In the genomic region with DNA sequence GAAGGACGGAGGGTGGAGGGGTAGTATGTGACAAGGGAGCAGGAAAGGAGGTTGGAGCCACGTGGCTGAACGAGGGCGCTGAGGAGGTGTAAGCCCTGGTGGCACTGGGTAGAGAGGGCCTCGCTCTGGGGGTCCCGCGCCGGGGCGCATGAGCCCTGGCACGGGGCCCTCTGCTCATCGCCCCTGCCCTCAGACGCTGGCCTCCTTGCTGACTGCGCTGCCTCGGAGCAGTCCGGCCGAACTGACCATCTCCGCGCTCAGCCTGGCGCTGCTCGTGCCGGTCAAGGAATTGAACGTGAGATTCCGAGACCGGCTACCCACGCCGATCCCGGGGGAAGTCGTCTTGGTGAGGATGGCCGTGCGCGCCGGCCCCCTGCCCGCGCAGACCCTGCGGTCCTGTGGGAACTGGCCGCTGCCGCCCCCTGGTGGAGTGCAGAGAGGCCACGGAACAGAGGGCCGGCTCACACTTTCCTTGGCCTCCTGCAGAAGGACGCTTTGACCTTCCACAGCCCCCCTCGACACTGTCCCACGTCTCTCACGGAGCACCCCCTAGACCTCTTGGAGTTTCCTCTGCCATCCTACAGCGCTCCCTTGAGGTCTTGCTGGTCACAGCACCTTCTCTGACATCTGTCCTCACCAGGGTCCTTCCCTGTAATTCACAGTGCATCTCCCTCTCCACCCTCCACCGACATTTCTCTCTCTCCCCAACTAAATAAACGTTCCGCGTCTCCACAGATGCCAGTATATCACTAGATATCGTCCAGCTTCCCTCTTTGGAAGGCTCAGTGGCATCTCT, we compare ENCODE assay signal across 8 cellular contexts. TPM values are rescaled to one million over a fixed set of nuclear protein-coding genes. Genes with fewer than 3 reads are reported as not detected.
A peak's percentile ranks its signal among the peaks of the same experiment; 100 is the strongest.
DNase-seq lines count a peak whose midpoint lies in the region; ATAC-seq and TF ChIP-seq lines count a peak whose summit lies in the region.

No MANE protein-coding gene starts in this region.

- peak overlapping the region; percentile 73 for H3K4me3 Mint-ChIP-seq in stimulated activated memory B cell treated with anti-CD40 and anti-IgM and Interleukin-4, amounts not matched to agents 10 μg/mL and 1 μg/mL and 100 μg/mL, for 72 hours

- H3K27me3 Mint-ChIP-seq in stimulated activated memory B cell treated with anti-CD40 and anti-IgM and Interleukin-4, amounts not matched to agents 10 μg/mL and 1 μg/mL and 100 μg/mL, for 72 hours: peaks cover 98% of the 10 kb centered on the region

- H3K4me3 ChIP-seq in LNCaP clone FGC (ENCODE audit: low read depth, low read length) (peak overlapping the region; percentile 27), dorsolateral prefrontal cortex (peak overlapping the region; percentile 30 to 76 (median 56))

- no peak overlapping the region for H3K27ac Mint-ChIP-seq in stimulated activated memory B cell treated with anti-CD40 and anti-IgM and Interleukin-4, amounts not matched to agents 10 μg/mL and 1 μg/mL and 100 μg/mL, for 72 hours

- DNase-seq in NCI-H524 (lab: John Stamatoyannopoulos, UW) (peak; percentile 4 to 66), NCI-H524 treated with DMSO at 0.1 percent for 48 hours (lab: John Stamatoyannopoulos, UW) (no peak), LNCaP clone FGC (ENCODE audit: low read depth) (no peak), dorsolateral prefrontal cortex (peak in 8 of 10 donors; percentile 44 to 74 (median 66)), lung microvascular endothelial cell (ENCODE audit: low read depth in 2 of 2) (peak; percentile 42 to 53), DMS153 (lab: John Stamatoyannopoulos, UW) (no peak)
- DNase-seq in activated CD4-positive, alpha-beta T cell treated with anti-CD3 and anti-CD28 coated beads for 1 hour: peak; percentile 46

- H3K36me3 Mint-ChIP-seq in stimulated activated memory B cell treated with anti-CD40 and anti-IgM and Interleukin-4, amounts not matched to agents 10 μg/mL and 1 μg/mL and 100 μg/mL, for 72 hours: no peaks in the 10 kb centered on the region

- TF ChIP-seq CTCF in LNCaP clone FGC (IDR thresholded peaks at IDR 0.05; ENCODE audit: control insufficient read depth, extremely low read depth, insufficient read depth) (peak; percentile 93), dorsolateral prefrontal cortex (IDR thresholded peaks at IDR 0.05 in 54 of 56, conservative IDR thresholded peaks at IDR 0.05 in 2 of 56; ENCODE audit: low read depth in 1 of 56, partially characterized antibody in 56 of 56) (peak; percentile 47 to 97 (median 90))

- intact Hi-C loops in dorsolateral prefrontal cortex (cut with DNase I): loop anchor here (1.0 to 2.0 kb wide), 2 partner anchors 37 to 38 kb away; no protein-coding TSS in a partner anchor

- peaks cover 41% of the 10 kb centered on the region for H3K4me1 Mint-ChIP-seq in stimulated activated memory B cell treated with anti-CD40 and anti-IgM and Interleukin-4, amounts not matched to agents 10 μg/mL and 1 μg/mL and 100 μg/mL, for 72 hours

- H3K9me3 Mint-ChIP-seq in stimulated activated memory B cell treated with anti-CD40 and anti-IgM and Interleukin-4, amounts not matched to agents 10 μg/mL and 1 μg/mL and 100 μg/mL, for 72 hours: no peaks in the 10 kb centered on the region

- H3K27me3 ChIP-seq in dorsolateral prefrontal cortex: peaks cover 0 to 31% (median 0%) of the 10 kb centered on the region in 45 donors

- peak; percentile 72 for ATAC-seq in stimulated activated memory B cell treated with anti-CD40 and anti-IgM and Interleukin-4, amounts not matched to agents 10 μg/mL and 1 μg/mL and 100 μg/mL, for 72 hours

- H3K27ac ChIP-seq in dorsolateral prefrontal cortex: peak overlapping the region in 3 of 59 donors; percentile 2 to 39 (median 33)

RNA-seq across cellular contexts. Expression of a gene that starts 10.5 kb away (rescaled TPM):
- total RNA-seq in dorsolateral prefrontal cortex (100 to 1,000 TPM in 54 of 120 experiments, 10 to 100 TPM in 66; 29.1 to 145 (median 96.5) TPM), lung microvascular endothelial cell (1.4 and 2.0 TPM in 2 replicates)

RNA-seq across cellular contexts. Expression of a gene that starts 11.3 kb away (rescaled TPM):
- total RNA-seq in dorsolateral prefrontal cortex (100 to 1,000 TPM in 16 of 120 experiments, 10 to 100 TPM in 104; 23.9 to 123 (median 85.1) TPM), lung microvascular endothelial cell (under 0.01 TPM in 1 of 2 replicates, not detected in the other)

RNA-seq across cellular contexts. Expression of a gene that starts 17.1 kb away (rescaled TPM):
- total RNA-seq in dorsolateral prefrontal cortex (100 to 1,000 TPM in 112 of 120 experiments, 10 to 100 TPM in 8; 85.9 to 178 (median 123) TPM), lung microvascular endothelial cell (2.0 and 4.2 TPM in 2 replicates)

RNA-seq across cellular contexts. Expression of a gene that starts 30.7 kb away (rescaled TPM):
- total RNA-seq in dorsolateral prefrontal cortex (100 to 1,000 TPM in 2 of 120 experiments, 10 to 100 TPM in 118; 37.9 to 103 (median 73.9) TPM), lung microvascular endothelial cell (8.9 and 11.5 TPM in 2 replicates)

Comparison
In these comparisons a context has a peak if more than half of its experiments do, and no peak if none do; other contexts are left out.
1. DNase-seq: peak in NCI-H524 (2 of 2), activated CD4-positive, alpha-beta T cell treated with anti-CD3 and anti-CD28 coated beads for 1 hour (single experiment), dorsolateral prefrontal cortex (8 of 10) and lung microvascular endothelial cell (2 of 2); none in NCI-H524 treated with DMSO at 0.1 percent for 48 hours (single experiment), LNCaP clone FGC (single experiment) and DMS153 (single experiment).
2. RNA of a gene that starts 10.5 kb away (total RNA-seq): 29.1 to 145 TPM in dorsolateral prefrontal cortex; 1.4 to 2.0 TPM in lung microvascular endothelial cell; every median in the first group is over 10 times any median in the second.
3. RNA of a gene that starts 11.3 kb away (total RNA-seq): 23.9 to 123 TPM in dorsolateral prefrontal cortex; under 0.01 TPM in lung microvascular endothelial cell; every median in the first group is over 10 times any median in the second.
4. RNA of a gene that starts 17.1 kb away (total RNA-seq): 85.9 to 178 TPM in dorsolateral prefrontal cortex; 2.0 to 4.2 TPM in lung microvascular endothelial cell; every median in the first group is over 10 times any median in the second.